1 cellular context compared by ENCODE assay signal in genomic region chr2:8500124-8501054, GRCh38.
TF ChIP-seq lines count a peak whose summit lies in the region.

No MANE protein-coding gene starts in this region.

TF ChIP-seq in HepG2, 621 proteins besides CTCF, POLR2A, EP300 and RAD21 (continued from another document and continues in another):
- TF ChIP-seq ZNF34 (CRISPR knock-in tag; IDR thresholded peaks at IDR 0.05; ENCODE audit: borderline replicate concordance) (no peak), ZBTB1 (CRISPR knock-in tag; IDR thresholded peaks at IDR 0.05; ENCODE audit: borderline replicate concordance) (no peak), ZNF616 (CRISPR knock-in tag; IDR thresholded peaks at IDR 0.05; ENCODE audit: low read depth) (no peak), ZBTB46 (CRISPR knock-in tag; IDR thresholded peaks at IDR 0.05; ENCODE audit: borderline replicate concordance) (no peak), ZFP62 (CRISPR knock-in tag; IDR thresholded peaks at IDR 0.05) (no peak), ZXDC (CRISPR knock-in tag; IDR thresholded peaks at IDR 0.05) (no peak), CEBPB (IDR thresholded peaks at IDR 0.05; ENCODE audit: borderline replicate concordance, low read depth, low read length) (peak; percentile 57; the same call in 1 of the 2 replicates), CREB1 (IDR thresholded peaks at IDR 0.05) (no peak), CREB1 (CRISPR knock-in tag; IDR thresholded peaks at IDR 0.05) (peak; percentile 34; the same call in 1 of the 2 replicates), ZNF720 (CRISPR knock-in tag; IDR thresholded peaks at IDR 0.05) (no peak), ZBTB43 (CRISPR knock-in tag; conservative IDR thresholded peaks at IDR 0.05) (no peak), ARNTL (CRISPR knock-in tag; IDR thresholded peaks at IDR 0.05) (no peak), IKZF4 (CRISPR knock-in tag; IDR thresholded peaks at IDR 0.05; ENCODE audit: borderline replicate concordance, low read depth, not compliant biosample characterization) (no peak), ZNF296 (CRISPR knock-in tag; conservative IDR thresholded peaks at IDR 0.05) (no peak), HOXA7 (CRISPR knock-in tag; IDR thresholded peaks at IDR 0.05) (no peak), ZGPAT (CRISPR knock-in tag; IDR thresholded peaks at IDR 0.05) (peak; percentile 45; the same call in 1 of the 2 replicates), GPBP1L1 (CRISPR knock-in tag; IDR thresholded peaks at IDR 0.05) (no peak), JARID2 (CRISPR knock-in tag; IDR thresholded peaks at IDR 0.05; ENCODE audit: insufficient replicate concordance) (no peak), ZBTB26 (CRISPR knock-in tag; IDR thresholded peaks at IDR 0.05; ENCODE audit: borderline replicate concordance) (no peak), KDM4B (CRISPR knock-in tag; IDR thresholded peaks at IDR 0.05) (no peak), NKX3-1 (CRISPR knock-in tag; IDR thresholded peaks at IDR 0.05) (no peak), HOXA9 (CRISPR knock-in tag; IDR thresholded peaks at IDR 0.05; ENCODE audit: borderline replicate concordance) (no peak), ZBTB44 (CRISPR knock-in tag; IDR thresholded peaks at IDR 0.05) (no peak), DBP (CRISPR knock-in tag; IDR thresholded peaks at IDR 0.05; ENCODE audit: not compliant biosample characterization) (no peak), ZNF280B (CRISPR knock-in tag; IDR thresholded peaks at IDR 0.05; ENCODE audit: borderline replicate concordance) (no peak), ZFP36L1 (CRISPR knock-in tag; IDR thresholded peaks at IDR 0.05) (no peak), NR2F2 (IDR thresholded peaks at IDR 0.05; ENCODE audit: borderline replicate concordance, low read depth) (peak; percentile 74; the same call in 1 of the 2 replicates), DR1 (CRISPR knock-in tag; IDR thresholded peaks at IDR 0.05) (no peak), MTA1 (CRISPR knock-in tag; IDR thresholded peaks at IDR 0.05; ENCODE audit: borderline replicate concordance) (peak; percentile 69; the same call in 1 of the 2 replicates), MZF1 (CRISPR knock-in tag; IDR thresholded peaks at IDR 0.05; ENCODE audit: borderline replicate concordance) (no peak), NFKBIZ (CRISPR knock-in tag; IDR thresholded peaks at IDR 0.05) (no peak), ZNF883 (CRISPR knock-in tag; IDR thresholded peaks at IDR 0.05; ENCODE audit: not compliant biosample characterization) (no peak), RORA (CRISPR knock-in tag; IDR thresholded peaks at IDR 0.05) (no peak), SOX13 (IDR thresholded peaks at IDR 0.05) (no peak), SOX13 (CRISPR knock-in tag; conservative IDR thresholded peaks at IDR 0.05 in 1 of 2, IDR thresholded peaks at IDR 0.05 in 1 of 2) (peak in 1 of 2 experiments; percentile 69; a peak in 2 of 4 replicates), ZBTB10 (CRISPR knock-in tag; IDR thresholded peaks at IDR 0.05; ENCODE audit: borderline replicate concordance) (no peak), ZNF678 (CRISPR knock-in tag; IDR thresholded peaks at IDR 0.05) (no peak), ZNF800 (CRISPR knock-in tag; IDR thresholded peaks at IDR 0.05) (no peak), GATA4 (IDR thresholded peaks at IDR 0.05; ENCODE audit: borderline replicate concordance, low read depth) (no peak), ZNF446 (CRISPR knock-in tag; IDR thresholded peaks at IDR 0.05) (no peak), TFDP2 (CRISPR knock-in tag; IDR thresholded peaks at IDR 0.05) (no peak)
